Comparison of ENCODE assay signal across 21 cellular contexts in genomic region chr10:58517071-58517470, GRCh38. TPM values are rescaled to one million over a fixed set of nuclear protein-coding genes. Genes with fewer than 3 reads are reported as not detected.
DNase-seq lines count a peak whose midpoint lies in the region; ATAC-seq and TF ChIP-seq lines count a peak whose summit lies in the region.
"Had no signal": no experiment of that assay in that cellular context is flagged by ENCODE, and none has a peak within 500 bp of the region (broad histone marks: within the 10 kb centered on the region; RNA-seq: fewer than 3 reads in every experiment).

No MANE protein-coding gene starts in this region.

- no peaks in the 10 kb centered on the region for H3K27me3 ChIP-seq in Caco-2 (replicated peaks; ENCODE audit: control insufficient read depth, insufficient read depth, low read length)
- H3K27me3 ChIP-seq: esophagus muscularis mucosa, Peyer's patch had no signal

- CTCF ChIA-PET in Caco-2 (lab: Charles Lee): interaction anchor here (1.7 to 2.4 kb wide), 2 partner anchors 14 to 103 kb away, joined by 6 to 13 read pairs; no protein-coding TSS in a partner anchor

- peaks cover 8% of the 10 kb centered on the region for H3K9me3 ChIP-seq in Caco-2
- H3K9me3 ChIP-seq: esophagus muscularis mucosa, Peyer's patch had no signal

- intact Hi-C loops in Caco-2 (cut with micrococcal nuclease; ENCODE audit: unreplicated experiment) (loop anchor here (10.0 kb wide), 1 partner anchor 658 kb away; the partner anchor contains the start of gene PHYHIPL), posterior vena cava (cut with DNase I) (no loop called here)

- POLR2A ChIA-PET in Caco-2 (lab: Charles Lee): interaction anchor here (0.8 kb wide), 1 partner anchor 10 kb away, joined by 3 read pairs; no protein-coding TSS in a partner anchor

- peaks cover 48% of the 10 kb centered on the region for H3K4me1 ChIP-seq in Caco-2

- 0 out of 2 replicates have a peak, but pooled peaks have one; percentile 14 for TF ChIP-seq RAD21 in Ishikawa (IDR thresholded peaks at IDR 0.05; ENCODE audit: low read depth)

- TF ChIP-seq CTCF in Caco-2 (IDR thresholded peaks at IDR 0.05; ENCODE audit: insufficient read depth in 1 of 2, low read depth in 1 of 2, low read length in 1 of 2, severe bottlenecking in 1 of 2, unreplicated experiment in 1 of 2): no peak
- TF ChIP-seq CTCF in choroid plexus epithelial cell (conservative IDR thresholded peaks at IDR 0.05; ENCODE audit: low read depth, low read length): peak; percentile 16

- H3K4me3 ChIP-seq in Caco-2 (ENCODE audit: low read depth, low read length) (no peak overlapping the region), choroid plexus epithelial cell (ENCODE audit: low read depth, low read length) (no peak overlapping the region)
- H3K4me3 ChIP-seq: esophagus muscularis mucosa, Peyer's patch, smooth muscle cell had no signal

- peaks cover 44% of the 10 kb centered on the region for H3K36me3 Mint-ChIP-seq in Caco-2 (ENCODE audit: insufficient read depth, unreplicated experiment)
- H3K36me3 Mint-ChIP-seq: activated CD4-positive, alpha-beta memory T cell treated with anti-CD3 and anti-CD28 coated beads for 36 hours had no signal

- ATAC-seq in HG03354 (IDR thresholded peaks at IDR 0.05; ENCODE audit: poor library complexity, severe bottlenecking, unreplicated experiment): no peak

- peaks cover 3% of the 10 kb centered on the region for H3K9me3 Mint-ChIP-seq in Caco-2 (ENCODE audit: unreplicated experiment)
- H3K9me3 Mint-ChIP-seq: activated B cell treated with CpG ODN at 0.5 μM for 24 hours; activated CD4-positive, alpha-beta memory T cell treated with anti-CD3 and anti-CD28 coated beads for 36 hours; central memory CD8-positive, alpha-beta T cell had no signal

- BruUV-seq in Caco-2 (replicated peaks; lab: Mats Ljungman, UMichigan): no TSS peak

- TF ChIP-seq EP300 in Ishikawa (IDR thresholded peaks at IDR 0.05; ENCODE audit: borderline replicate concordance): no peak

- H3K27ac Mint-ChIP-seq in Caco-2 (ENCODE audit: unreplicated experiment): peak overlapping the region; percentile 43
- H3K27ac Mint-ChIP-seq: activated B cell treated with CpG ODN at 0.5 μM for 24 hours; activated CD4-positive, alpha-beta memory T cell treated with anti-CD3 and anti-CD28 coated beads for 36 hours had no signal

- peaks cover 36% of the 10 kb centered on the region for H3K4me1 Mint-ChIP-seq in Caco-2 (ENCODE audit: low read depth, unreplicated experiment)

- H3K36me3 ChIP-seq in Caco-2 (ENCODE audit: control insufficient read depth, insufficient read depth, low read length): no peaks in the 10 kb centered on the region
- H3K36me3 ChIP-seq: esophagus muscularis mucosa, Peyer's patch had no signal

- DNase-seq in Caco-2: no peak
- no peak for DNase-seq in choroid plexus epithelial cell (ENCODE audit: low read depth)
- DNase-seq in kidney tubule cell (ENCODE audit: low spot score): peak; percentile 78
- no peak for DNase-seq in stimulated activated CD4-positive, alpha-beta T cell treated with anti-CD3 and anti-CD28 coated beads, Interleukin-1b, Interleukin-23, amount 100 ng/mL, for 48 hours
- no peak for DNase-seq in COR-L47 (lab: John Stamatoyannopoulos, UW)
- DNase-seq in posterior vena cava (ENCODE audit: low spot score): no peak
- DNase-seq: activated B cell treated with CpG ODN at 0.5 μM for 24 hours; activated CD4-positive, alpha-beta memory T cell treated with anti-CD3 and anti-CD28 coated beads for 36 hours; activated naive CD4-positive, alpha-beta T cell; AML-193; head of caudate nucleus; NCI-H1105; NCI-H2081 treated with DMSO at 0.1 percent for 48 hours; NCI-H446 treated with DMSO at 0.1 percent for 48 hours; Peyer's patch; trophoblast cell had no signal

- peak overlapping the region; percentile 46 for H3K4me3 Mint-ChIP-seq in Caco-2 (ENCODE audit: unreplicated experiment)
- H3K4me3 Mint-ChIP-seq: activated B cell treated with CpG ODN at 0.5 μM for 24 hours; activated CD4-positive, alpha-beta memory T cell treated with anti-CD3 and anti-CD28 coated beads for 36 hours; central memory CD8-positive, alpha-beta T cell had no signal

- H3K27me3 Mint-ChIP-seq in Caco-2 (ENCODE audit: insufficient read depth, unreplicated experiment): no peaks in the 10 kb centered on the region

TF ChIP-seq in Ishikawa, 13 proteins besides CTCF, POLR2A, EP300 and RAD21:
- TF ChIP-seq TAF1 (IDR thresholded peaks at IDR 0.05; ENCODE audit: low read depth) (no peak), CREB1 (IDR thresholded peaks at IDR 0.05; ENCODE audit: low read depth) (no peak), CEBPB (IDR thresholded peaks at IDR 0.05) (no peak), USF1 (IDR thresholded peaks at IDR 0.05) (no peak), ZBTB7A (IDR thresholded peaks at IDR 0.05; ENCODE audit: low read depth) (no peak), REST (IDR thresholded peaks at IDR 0.05; ENCODE audit: low read depth) (no peak), FOXM1 (IDR thresholded peaks at IDR 0.05; ENCODE audit: borderline replicate concordance, low read depth) (no peak), MAX (IDR thresholded peaks at IDR 0.05) (no peak), TEAD4 (IDR thresholded peaks at IDR 0.05) (no peak), EGR1 (IDR thresholded peaks at IDR 0.05) (no peak), YY1 (IDR thresholded peaks at IDR 0.05; ENCODE audit: low read depth) (no peak), NFIC (IDR thresholded peaks at IDR 0.05) (no peak), TCF12 (IDR thresholded peaks at IDR 0.05; ENCODE audit: low read depth) (no peak)

RNA-seq across cellular contexts. Expression of gene BICC1, which starts 4.4 kb away (rescaled TPM):
- total RNA-seq in Caco-2 (2022) (118 and 122 TPM in 2 replicates), posterior vena cava (10 to 100 TPM; 28.5 to 46.5 TPM)
- total RNA-seq: activated B cell treated with CpG ODN at 0.5 μM for 24 hours; activated CD4-positive, alpha-beta memory T cell treated with anti-CD3 and anti-CD28 coated beads for 36 hours had no signal
